In the genomic region with DNA sequence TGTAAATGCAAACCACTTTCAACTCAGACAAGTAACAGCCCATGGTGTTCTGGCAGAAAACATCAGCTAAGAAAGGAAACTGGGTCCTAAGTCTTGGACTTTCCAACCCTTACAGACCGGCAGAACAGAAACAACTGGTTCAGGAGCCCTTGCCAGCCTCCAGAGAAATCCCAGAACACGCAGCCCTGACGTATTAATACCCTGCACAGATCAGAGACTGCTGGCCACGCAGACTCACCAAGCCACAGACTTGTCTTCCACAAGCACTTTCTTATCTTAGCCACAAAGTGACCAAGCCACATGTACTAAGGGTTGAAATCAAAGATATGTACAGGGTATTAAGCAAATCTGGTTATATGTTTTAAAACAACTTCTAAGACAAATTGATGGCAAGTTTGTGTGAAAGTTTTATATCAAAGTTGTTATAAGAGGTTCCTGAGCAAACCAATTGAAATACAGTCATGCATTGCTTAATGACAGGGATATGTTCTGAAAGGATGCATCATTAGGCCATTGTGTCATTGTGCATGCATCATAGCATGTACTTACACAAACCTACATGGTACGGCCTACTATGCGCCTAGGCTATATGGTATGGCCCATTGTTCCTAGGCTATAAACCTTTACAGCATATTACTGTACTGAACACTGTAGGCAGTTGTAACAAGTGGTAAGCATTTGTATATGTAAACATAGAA, we compare ENCODE assay signal across 11 cellular contexts. TPM values are rescaled to one million over a fixed set of nuclear protein-coding genes. Genes with fewer than 3 reads are reported as not detected.
DNase-seq lines count a peak whose midpoint lies in the region; ATAC-seq and TF ChIP-seq lines count a peak whose summit lies in the region.
"Had no signal": no experiment of that assay in that cellular context is flagged by ENCODE, and none has a peak within 500 bp of the region (broad histone marks: within the 10 kb centered on the region; RNA-seq: fewer than 3 reads in every experiment).

No MANE protein-coding gene starts in this region.

- peak; percentile 8 for ATAC-seq in activated T-helper 17 cell treated with anti-CD3 and anti-CD28 coated beads, Interleukin-2, amount 50 U/mL, for 72 hours (replicated peaks)
- no peak for ATAC-seq in gastroesophageal sphincter
- ATAC-seq in stimulated activated naive CD8-positive, alpha-beta T cell treated with anti-CD3 and anti-CD28 coated beads, Interleukin-15, amount 100 ng/mL, for 72 hours = peak; percentile 49
- no peak for ATAC-seq in HG03571 (IDR thresholded peaks at IDR 0.05; ENCODE audit: unreplicated experiment)
- no peak for ATAC-seq in HG02884 (IDR thresholded peaks at IDR 0.05; ENCODE audit: unreplicated experiment)
- ATAC-seq: body of pancreas had no signal

- H3K36me3 Mint-ChIP-seq in T-helper 2 cell treated with Interferon-gamma antibody and Interleukin-4, amounts not matched to agents 5 μg/mL and 100 μg/mL, for 36 hours (ENCODE audit: low read depth) = peaks cover 8% of the 10 kb centered on the region
- H3K36me3 Mint-ChIP-seq in activated T-helper 17 cell treated with anti-CD3 and anti-CD28 coated beads, Interleukin-2, amount 50 U/mL, for 72 hours (ENCODE audit: low read depth) = peaks cover 12% of the 10 kb centered on the region

- H3K9me3 ChIP-seq in gastroesophageal sphincter = no peaks in the 10 kb centered on the region
- H3K9me3 ChIP-seq: body of pancreas, thyroid gland had no signal

- WGBS in gastroesophageal sphincter (ENCODE audit: low coverage in 1 of 2), 2 donors = 79 to 100% methylated on average over 2 to 4 of the region's 6 CpGs
- WGBS in lower leg skin, 2 donors = 78 to 84% methylated on average over 6 of the region's 6 CpGs

- H3K4me3 Mint-ChIP-seq in T-helper 2 cell treated with Interferon-gamma antibody and Interleukin-4, amounts not matched to agents 5 μg/mL and 100 μg/mL, for 36 hours = peak overlapping the region; percentile 44
- peak overlapping the region; percentile 79 for H3K4me3 Mint-ChIP-seq in activated T-helper 17 cell treated with anti-CD3 and anti-CD28 coated beads, Interleukin-2, amount 50 U/mL, for 72 hours
- H3K4me3 Mint-ChIP-seq in stimulated activated naive CD8-positive, alpha-beta T cell treated with anti-CD3 and anti-CD28 coated beads, Interleukin-15, amount 100 ng/mL, for 72 hours = peak overlapping the region; percentile 30 to 55

- H3K27me3 ChIP-seq in gastroesophageal sphincter = no peaks in the 10 kb centered on the region
- H3K27me3 ChIP-seq: body of pancreas, thyroid gland had no signal

- H3K4me1 ChIP-seq in gastroesophageal sphincter = peaks cover 12 to 53% (median 24%) of the 10 kb centered on the region in 3 donors

- intact Hi-C loops in lower leg skin (cut with DNase I; ENCODE audit: low total_unique reads) = no loop called here

- TF ChIP-seq CTCF in gastroesophageal sphincter (IDR thresholded peaks at IDR 0.05) (no peak), lower leg skin (IDR thresholded peaks at IDR 0.05) (no peak)

- H3K4me1 Mint-ChIP-seq in T-helper 2 cell treated with Interferon-gamma antibody and Interleukin-4, amounts not matched to agents 5 μg/mL and 100 μg/mL, for 36 hours (ENCODE audit: low read depth) = peaks cover 49% of the 10 kb centered on the region
- H3K4me1 Mint-ChIP-seq in activated T-helper 17 cell treated with anti-CD3 and anti-CD28 coated beads, Interleukin-2, amount 50 U/mL, for 72 hours = peaks cover 20% of the 10 kb centered on the region
- H3K4me1 Mint-ChIP-seq in stimulated activated naive CD8-positive, alpha-beta T cell treated with anti-CD3 and anti-CD28 coated beads, Interleukin-15, amount 100 ng/mL, for 72 hours = peaks cover 70% of the 10 kb centered on the region

- H3K27ac ChIP-seq in gastroesophageal sphincter = peak overlapping the region in 3 of 4 donors; percentile 44 to 87 (median 84)
- H3K27ac ChIP-seq: body of pancreas, thyroid gland had no signal

- no peak overlapping the region for H3K4me3 ChIP-seq in gastroesophageal sphincter
- no peak overlapping the region for H3K4me3 ChIP-seq in lower leg skin (ENCODE audit: low read depth, poor library complexity, severe bottlenecking)
- H3K4me3 ChIP-seq: body of pancreas, thyroid gland had no signal

- H3K27ac Mint-ChIP-seq in T-helper 2 cell treated with Interferon-gamma antibody and Interleukin-4, amounts not matched to agents 5 μg/mL and 100 μg/mL, for 36 hours = no peak overlapping the region
- peak overlapping the region; percentile 97 for H3K27ac Mint-ChIP-seq in activated T-helper 17 cell treated with anti-CD3 and anti-CD28 coated beads, Interleukin-2, amount 50 U/mL, for 72 hours
- peak overlapping the region in 1 of 2 donors; percentile 89 for H3K27ac Mint-ChIP-seq in stimulated activated naive CD8-positive, alpha-beta T cell treated with anti-CD3 and anti-CD28 coated beads, Interleukin-15, amount 100 ng/mL, for 72 hours

- no peaks in the 10 kb centered on the region for H3K27me3 Mint-ChIP-seq in T-helper 2 cell treated with Interferon-gamma antibody and Interleukin-4, amounts not matched to agents 5 μg/mL and 100 μg/mL, for 36 hours (ENCODE audit: low read depth)
- no peaks in the 10 kb centered on the region for H3K27me3 Mint-ChIP-seq in activated T-helper 17 cell treated with anti-CD3 and anti-CD28 coated beads, Interleukin-2, amount 50 U/mL, for 72 hours
- H3K27me3 Mint-ChIP-seq in stimulated activated naive CD8-positive, alpha-beta T cell treated with anti-CD3 and anti-CD28 coated beads, Interleukin-15, amount 100 ng/mL, for 72 hours = no peaks in the 10 kb centered on the region

- TF ChIP-seq POLR2A in gastroesophageal sphincter (IDR thresholded peaks at IDR 0.05) = no peak
- no peak for TF ChIP-seq POLR2A in lower leg skin (IDR thresholded peaks at IDR 0.05)

- no peak for DNase-seq in T-helper 2 cell treated with Interferon-gamma antibody and Interleukin-4, amounts not matched to agents 5 μg/mL and 100 μg/mL, for 36 hours (ENCODE audit: low spot score)
- DNase-seq in T-helper 2 cell = no peak
- peak in 1 of 2 donors; percentile 33 for DNase-seq in stimulated activated naive CD8-positive, alpha-beta T cell treated with anti-CD3 and anti-CD28 coated beads, Interleukin-15, amount 100 ng/mL, for 72 hours
- no peak for DNase-seq in lower leg skin (ENCODE audit: low spot score in 2 of 2)
- DNase-seq: activated CD8-positive, alpha-beta memory T cell treated with anti-CD3 and anti-CD28 coated beads, Interleukin-2, amount 50 U/mL, for 48 hours; body of pancreas; thyroid gland had no signal

- no peak for TF ChIP-seq EP300 in gastroesophageal sphincter (IDR thresholded peaks at IDR 0.05)

- H3K9me3 Mint-ChIP-seq in T-helper 2 cell treated with Interferon-gamma antibody and Interleukin-4, amounts not matched to agents 5 μg/mL and 100 μg/mL, for 36 hours = no peaks in the 10 kb centered on the region
- no peaks in the 10 kb centered on the region for H3K9me3 Mint-ChIP-seq in activated T-helper 17 cell treated with anti-CD3 and anti-CD28 coated beads, Interleukin-2, amount 50 U/mL, for 72 hours
- H3K9me3 Mint-ChIP-seq in stimulated activated naive CD8-positive, alpha-beta T cell treated with anti-CD3 and anti-CD28 coated beads, Interleukin-15, amount 100 ng/mL, for 72 hours = no peaks in the 10 kb centered on the region

- peaks cover 0 to 23% of the 10 kb centered on the region in 2 donors for H3K36me3 ChIP-seq in gastroesophageal sphincter
- H3K36me3 ChIP-seq: thyroid gland had no signal

RNA-seq across cellular contexts. Expression of a gene that starts 36.8 kb away (rescaled TPM):
- 10 to 100 TPM in 1 of 2 donors, 1 to 10 TPM in 1; 9.9 to 15.2 TPM for total RNA-seq in activated T-helper 17 cell treated with anti-CD3 and anti-CD28 coated beads, Interleukin-2, amount 50 U/mL, for 72 hours
- total RNA-seq in gastroesophageal sphincter (10 to 100 TPM; 20.5 to 53.9 (median 44.6) TPM), lower leg skin (10 to 100 TPM; 18.1 to 24.6 (median 21.4) TPM)

RNA-seq across cellular contexts. Expression of a gene that starts 37.0 kb away (rescaled TPM):
- total RNA-seq in activated T-helper 17 cell treated with anti-CD3 and anti-CD28 coated beads, Interleukin-2, amount 50 U/mL, for 72 hours = 10 to 100 TPM; 20.0 to 26.6 TPM
- total RNA-seq in gastroesophageal sphincter (10 to 100 TPM; 17.0 to 37.0 (median 20.4) TPM), lower leg skin (10 to 100 TPM; 13.6 to 20.4 (median 18.2) TPM)

Comparison
In these comparisons a context has a peak if more than half of its experiments do, and no peak if none do; other contexts are left out.
1. ATAC-seq: peak in activated T-helper 17 cell treated with anti-CD3 and anti-CD28 coated beads, Interleukin-2, amount 50 U/mL, for 72 hours (single experiment) and stimulated activated naive CD8-positive, alpha-beta T cell treated with anti-CD3 and anti-CD28 coated beads, Interleukin-15, amount 100 ng/mL, for 72 hours (single experiment); none in gastroesophageal sphincter (single experiment), HG03571 (single experiment) and HG02884 (single experiment).
2. Peak in every context shown above with its lines, with median percentiles within 50 percentile points of each other: H3K4me3 Mint-ChIP-seq.